In the genomic region with DNA sequence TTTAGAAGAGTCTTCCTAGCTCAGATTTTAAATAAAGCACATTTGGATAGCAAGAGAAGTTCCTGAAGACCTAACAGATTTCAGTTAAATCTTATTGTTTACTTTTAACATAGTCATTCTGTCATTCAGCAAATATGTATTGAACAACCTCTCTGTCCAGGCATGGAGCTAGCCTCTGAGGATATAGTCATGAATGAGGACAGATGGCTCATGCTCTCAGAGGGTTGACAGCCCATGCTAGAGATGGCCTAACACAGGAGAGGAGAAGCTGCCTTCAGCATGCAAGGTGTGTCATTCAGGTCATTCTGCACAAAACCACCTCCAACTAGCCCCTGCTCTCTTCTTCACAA, we compare ENCODE assay signal across 15 cellular contexts. TPM values are rescaled to one million over a fixed set of nuclear protein-coding genes. Genes with fewer than 3 reads are reported as not detected.
DNase-seq lines count a peak whose midpoint lies in the region; ATAC-seq and TF ChIP-seq lines count a peak whose summit lies in the region.
"Had no signal": no experiment of that assay in that cellular context is flagged by ENCODE, and none has a peak within 500 bp of the region (broad histone marks: within the 10 kb centered on the region; RNA-seq: fewer than 3 reads in every experiment).

No MANE protein-coding gene starts in this region.

- H3K4me1 Mint-ChIP-seq in CD14-positive monocyte, result no peaks in the 10 kb centered on the region
- peaks cover 0 to 2% (median 0%) of the 10 kb centered on the region in 7 donors for H3K4me1 Mint-ChIP-seq in naive thymus-derived CD4-positive, alpha-beta T cell

- no peaks in the 10 kb centered on the region for H3K9me3 ChIP-seq in naive thymus-derived CD4-positive, alpha-beta T cell (ENCODE audit: control insufficient read depth in 2 of 3, low read length in 3 of 3)
- H3K9me3 ChIP-seq: BE2C had no signal

- H2AFZ ChIP-seq in KMS-11 (ENCODE audit: low read depth), result no peak overlapping the region
- H2AFZ ChIP-seq: PC-9 had no signal

- no peak for TF ChIP-seq CTCF in C4-2B (conservative IDR thresholded peaks at IDR 0.05)
- no peak for TF ChIP-seq CTCF in KMS-11 (conservative IDR thresholded peaks at IDR 0.05; ENCODE audit: low read depth, low read length)
- TF ChIP-seq CTCF in CD14-positive monocyte (IDR thresholded peaks at IDR 0.05), result no peak

- no peak overlapping the region for H3K9ac ChIP-seq in KMS-11

- POLR2A ChIA-PET in naive thymus-derived CD4-positive, alpha-beta T cell (lab: Charles Lee), result no interaction called here

- ATAC-seq in HG03469 (IDR thresholded peaks at IDR 0.05; ENCODE audit: unreplicated experiment), result no peak
- ATAC-seq in left ventricle myocardium superior, result no peak
- ATAC-seq in naive thymus-derived CD4-positive, alpha-beta T cell, result no peak
- ATAC-seq: HCT116 had no signal

- intact Hi-C loops in CD14-positive monocyte (cut with micrococcal nuclease) (no loop called here), left ventricle myocardium superior (cut with micrococcal nuclease) (no loop called here)
- intact Hi-C loops in naive thymus-derived CD4-positive, alpha-beta T cell (cut with micrococcal nuclease), result loop anchor here in 1 of 2 donors (10.0 kb wide), 1 partner anchor 416 kb away; a partner anchor contains a TSS

- peak overlapping the region; percentile 49 for H3K27ac ChIP-seq in C4-2B
- H3K27ac ChIP-seq in KMS-11, result peak overlapping the region; percentile 13; the same call in 1 of the 2 replicates
- no peak overlapping the region for H3K27ac ChIP-seq in naive thymus-derived CD4-positive, alpha-beta T cell (ENCODE audit: low read depth, low read length)
- H3K27ac ChIP-seq: PC-9 had no signal

- DNase-seq in SHP77 treated with DMSO at 0.1 percent for 48 hours (lab: John Stamatoyannopoulos, UW) (peak; percentile 64), fibroblast of the conjunctiva (ENCODE audit: low read depth) (peak; percentile 58), CD14-positive monocyte (ENCODE audit: low spot score) (no peak), left ventricle myocardium superior (no peak)
- no peak for DNase-seq in naive thymus-derived CD4-positive, alpha-beta T cell
- DNase-seq: BE2C; mesendoderm; PC-9; stimulated activated naive CD4-positive, alpha-beta T cell had no signal

- no peaks in the 10 kb centered on the region for H4K20me1 ChIP-seq in KMS-11 (ENCODE audit: insufficient read depth)

- no peaks in the 10 kb centered on the region for H3K27me3 ChIP-seq in KMS-11 (ENCODE audit: insufficient read depth, low read depth)
- peaks cover 0 to 6% of the 10 kb centered on the region in 2 donors for H3K27me3 ChIP-seq in naive thymus-derived CD4-positive, alpha-beta T cell (ENCODE audit: control insufficient read depth in 2 of 2, insufficient read depth in 2 of 2, low read length in 2 of 2)

- H3K4me3 Mint-ChIP-seq in CD14-positive monocyte, result no peak overlapping the region
- no peak overlapping the region for H3K4me3 Mint-ChIP-seq in naive thymus-derived CD4-positive, alpha-beta T cell

- peak overlapping the region; percentile 36 for H3K4me2 ChIP-seq in KMS-11
- H3K4me2 ChIP-seq: PC-9 had no signal

- H3K4me1 ChIP-seq in KMS-11 (ENCODE audit: low read depth, poor library complexity, severe bottlenecking), result peaks cover 45% of the 10 kb centered on the region
- no peaks in the 10 kb centered on the region for H3K4me1 ChIP-seq in naive thymus-derived CD4-positive, alpha-beta T cell (ENCODE audit: control insufficient read depth in 2 of 2, insufficient read depth in 2 of 2, low read length in 2 of 2)
- H3K4me1 ChIP-seq: BE2C had no signal

- CTCF ChIA-PET in naive thymus-derived CD4-positive, alpha-beta T cell (lab: Charles Lee), result no interaction called here

- H3K27ac Mint-ChIP-seq in CD14-positive monocyte, result no peak overlapping the region
- H3K27ac Mint-ChIP-seq in naive thymus-derived CD4-positive, alpha-beta T cell, result no peak overlapping the region
- H3K27ac Mint-ChIP-seq: progenitor cell of endocrine pancreas had no signal

- H3K36me3 Mint-ChIP-seq in CD14-positive monocyte, result no peaks in the 10 kb centered on the region
- peaks cover 0 to 1% (median 0%) of the 10 kb centered on the region in 5 donors for H3K36me3 Mint-ChIP-seq in naive thymus-derived CD4-positive, alpha-beta T cell

- peaks cover 0 to 4% (median 0%) of the 10 kb centered on the region in 7 donors for H3K9me3 Mint-ChIP-seq in CD14-positive monocyte
- peaks cover 0 to 1% (median 0%) of the 10 kb centered on the region in 11 donors for H3K9me3 Mint-ChIP-seq in naive thymus-derived CD4-positive, alpha-beta T cell

- H3K27me3 Mint-ChIP-seq in CD14-positive monocyte (ENCODE audit: low read depth in 3 of 3), result peaks cover 22 to 34% (median 32%) of the 10 kb centered on the region in 3 donors
- peaks cover 33 to 57% (median 44%) of the 10 kb centered on the region in 5 donors for H3K27me3 Mint-ChIP-seq in naive thymus-derived CD4-positive, alpha-beta T cell

- H3K4me3 ChIP-seq in KMS-11 (IDR thresholded peaks at IDR 0.05; ENCODE audit: insufficient read depth, low read depth, low read length), result no peak overlapping the region
- H3K4me3 ChIP-seq in naive thymus-derived CD4-positive, alpha-beta T cell (ENCODE audit: low read length), result no peak overlapping the region
- H3K4me3 ChIP-seq: PC-9 had no signal

- H3K79me2 ChIP-seq in KMS-11 (ENCODE audit: insufficient read depth, low read depth), result no peaks in the 10 kb centered on the region

- no peaks in the 10 kb centered on the region for H3K36me3 ChIP-seq in KMS-11 (ENCODE audit: insufficient read depth)
- no peaks in the 10 kb centered on the region for H3K36me3 ChIP-seq in naive thymus-derived CD4-positive, alpha-beta T cell (ENCODE audit: control insufficient read depth in 2 of 3, insufficient read depth in 3 of 3, low read length in 3 of 3)
- H3K36me3 ChIP-seq: BE2C had no signal

RNA-seq across cellular contexts. Expression of a gene that starts 6.2 kb away (rescaled TPM):
- polyA plus RNA-seq in CD14-positive monocyte, result not detected
- total RNA-seq in left ventricle myocardium superior, result 0.92 TPM
- total RNA-seq in naive thymus-derived CD4-positive, alpha-beta T cell, result not detected
- not detected for polyA plus RNA-seq in naive thymus-derived CD4-positive, alpha-beta T cell
- total RNA-seq: activated CD8-positive, alpha-beta memory T cell treated with anti-CD3 and anti-CD28 coated beads for 36 hours had no signal

Comparison
In these comparisons a context has a peak if more than half of its experiments do, and no peak if none do; other contexts are left out.
1. DNase-seq: peak in SHP77 treated with DMSO at 0.1 percent for 48 hours (single experiment) and fibroblast of the conjunctiva (single experiment); none in CD14-positive monocyte (single experiment), left ventricle myocardium superior (single experiment) and naive thymus-derived CD4-positive, alpha-beta T cell (0 of 9).